9 cellular contexts compared by ENCODE assay signal in the genomic region with DNA sequence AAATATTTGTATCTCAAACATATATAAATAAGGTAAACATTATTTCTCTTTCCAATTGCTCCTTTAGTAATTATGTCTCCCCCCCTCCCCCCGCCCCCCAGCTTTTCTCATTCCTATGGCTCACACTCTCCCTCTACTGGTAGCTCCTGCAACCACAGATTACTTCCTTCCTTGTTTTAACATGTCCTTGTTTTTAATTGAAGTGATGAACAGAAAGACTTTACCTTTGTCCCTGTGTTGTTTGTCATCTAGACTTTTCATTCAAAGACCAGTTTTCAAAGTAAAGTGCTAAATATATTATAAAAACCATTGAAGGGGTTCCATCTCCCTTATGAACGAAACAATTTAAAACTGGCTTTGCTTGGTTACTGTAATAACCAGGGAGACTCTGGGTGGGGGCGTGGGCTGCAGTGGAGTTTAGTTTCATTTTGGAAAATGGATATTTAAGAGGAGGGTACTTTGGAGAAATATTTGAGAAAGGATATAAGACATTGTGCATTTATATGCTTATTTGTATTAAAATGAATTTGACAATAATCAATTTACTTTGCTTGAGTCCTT.
DNase-seq lines count a peak whose midpoint lies in the region; ATAC-seq and TF ChIP-seq lines count a peak whose summit lies in the region.
"Had no signal": no experiment of that assay in that cellular context is flagged by ENCODE, and none has a peak within 500 bp of the region (broad histone marks: within the 10 kb centered on the region; RNA-seq: fewer than 3 reads in every experiment).

No MANE protein-coding gene starts in this region.

- peak; percentile 80 for ATAC-seq in GM18907 (IDR thresholded peaks at IDR 0.05; ENCODE audit: unreplicated experiment)

- intact Hi-C loops in ovary (cut with DNase I), result no loop called here

- H3K27me3 ChIP-seq in ovary, result no peaks in the 10 kb centered on the region

- no peaks in the 10 kb centered on the region for H3K36me3 ChIP-seq in ovary

- peak overlapping the region; percentile 30 for H3K4me3 ChIP-seq in fibroblast of villous mesenchyme (ENCODE audit: low read depth, low read length)
- H3K4me3 ChIP-seq in ovary, result no peak overlapping the region

- no peak for TF ChIP-seq POLR2A in ovary (IDR thresholded peaks at IDR 0.05)

- TF ChIP-seq EP300 in ovary (IDR thresholded peaks at IDR 0.05), result no peak

- H3K9me3 ChIP-seq in ovary, result no peaks in the 10 kb centered on the region

- DNase-seq in CMK (ENCODE audit: low read depth) (peak; percentile 8), HuH-7 (ENCODE audit: low spot score) (peak; percentile 45), SK-N-DZ (ENCODE audit: low spot score) (peak; percentile 36), fibroblast of villous mesenchyme (ENCODE audit: low read depth) (peak; percentile 47), stromal cell of bone marrow (ENCODE audit: low read depth) (peak; percentile 25), ovary (no peak), NCI-H187 treated with DMSO at 0.1 percent for 48 hours (lab: John Stamatoyannopoulos, UW) (no peak)
- DNase-seq: naive B cell had no signal

- no peaks in the 10 kb centered on the region for H3K4me1 ChIP-seq in ovary (ENCODE audit: insufficient read depth)

- 13 to 26% (median 15%) methylated on average over 3 of the region's 3 CpGs for WGBS in ovary, 3 donors

- no peak overlapping the region for H3K27ac ChIP-seq in ovary

- TF ChIP-seq CTCF in fibroblast of villous mesenchyme (IDR thresholded peaks at IDR 0.05; ENCODE audit: insufficient read depth, low read depth, low read length) (peak; percentile 89), ovary (IDR thresholded peaks at IDR 0.05) (no peak)

Comparison
In these comparisons a context has a peak if more than half of its experiments do, and no peak if none do; other contexts are left out.
1. DNase-seq: peak in CMK (single experiment), HuH-7 (single experiment), SK-N-DZ (single experiment), fibroblast of villous mesenchyme (single experiment) and stromal cell of bone marrow (single experiment); none in ovary (0 of 5) and NCI-H187 treated with DMSO at 0.1 percent for 48 hours (single experiment).